In genomic region chr11:12556155-12556554, GRCh38 we compare ENCODE assay signal across 1 cellular context.
TF ChIP-seq lines count a peak whose summit lies in the region.

No MANE protein-coding gene starts in this region.

TF ChIP-seq in SK-N-SH, 30 proteins besides CTCF, POLR2A, EP300 and RAD21 (continued from another document):
- TF ChIP-seq, protein P1, sequence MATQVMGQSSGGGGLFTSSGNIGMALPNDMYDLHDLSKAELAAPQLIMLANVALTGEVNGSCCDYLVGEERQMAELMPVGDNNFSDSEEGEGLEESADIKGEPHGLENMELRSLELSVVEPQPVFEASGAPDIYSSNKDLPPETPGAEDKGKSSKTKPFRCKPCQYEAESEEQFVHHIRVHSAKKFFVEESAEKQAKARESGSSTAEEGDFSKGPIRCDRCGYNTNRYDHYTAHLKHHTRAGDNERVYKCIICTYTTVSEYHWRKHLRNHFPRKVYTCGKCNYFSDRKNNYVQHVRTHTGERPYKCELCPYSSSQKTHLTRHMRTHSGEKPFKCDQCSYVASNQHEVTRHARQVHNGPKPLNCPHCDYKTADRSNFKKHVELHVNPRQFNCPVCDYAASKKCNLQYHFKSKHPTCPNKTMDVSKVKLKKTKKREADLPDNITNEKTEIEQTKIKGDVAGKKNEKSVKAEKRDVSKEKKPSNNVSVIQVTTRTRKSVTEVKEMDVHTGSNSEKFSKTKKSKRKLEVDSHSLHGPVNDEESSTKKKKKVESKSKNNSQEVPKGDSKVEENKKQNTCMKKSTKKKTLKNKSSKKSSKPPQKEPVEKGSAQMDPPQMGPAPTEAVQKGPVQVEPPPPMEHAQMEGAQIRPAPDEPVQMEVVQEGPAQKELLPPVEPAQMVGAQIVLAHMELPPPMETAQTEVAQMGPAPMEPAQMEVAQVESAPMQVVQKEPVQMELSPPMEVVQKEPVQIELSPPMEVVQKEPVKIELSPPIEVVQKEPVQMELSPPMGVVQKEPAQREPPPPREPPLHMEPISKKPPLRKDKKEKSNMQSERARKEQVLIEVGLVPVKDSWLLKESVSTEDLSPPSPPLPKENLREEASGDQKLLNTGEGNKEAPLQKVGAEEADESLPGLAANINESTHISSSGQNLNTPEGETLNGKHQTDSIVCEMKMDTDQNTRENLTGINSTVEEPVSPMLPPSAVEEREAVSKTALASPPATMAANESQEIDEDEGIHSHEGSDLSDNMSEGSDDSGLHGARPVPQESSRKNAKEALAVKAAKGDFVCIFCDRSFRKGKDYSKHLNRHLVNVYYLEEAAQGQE (IDR thresholded peaks at IDR 0.05; ENCODE audit: low read depth, low read length), result no peak
- TF ChIP-seq NRF1 (IDR thresholded peaks at IDR 0.05; ENCODE audit: low read depth, low read length), result no peak
- TF ChIP-seq YY1 (IDR thresholded peaks at IDR 0.05; ENCODE audit: low read depth), result no peak
- no peak for TF ChIP-seq MEF2A (IDR thresholded peaks at IDR 0.05; ENCODE audit: borderline replicate concordance, low read depth)
- TF ChIP-seq TAF1 (IDR thresholded peaks at IDR 0.05; ENCODE audit: borderline replicate concordance, low read depth, low read length), result no peak
- no peak for TF ChIP-seq RFX5 (IDR thresholded peaks at IDR 0.05; ENCODE audit: low read length)
- no peak for TF ChIP-seq SMC3 (IDR thresholded peaks at IDR 0.05; ENCODE audit: low read depth, low read length)
